18 cellular contexts compared by ENCODE assay signal in genomic region chr3:72639736-72640135, GRCh38.
DNase-seq lines count a peak whose midpoint lies in the region; ATAC-seq and TF ChIP-seq lines count a peak whose summit lies in the region.
"Had no signal": no experiment of that assay in that cellular context is flagged by ENCODE, and none has a peak within 500 bp of the region (broad histone marks: within the 10 kb centered on the region; RNA-seq: fewer than 3 reads in every experiment).

No MANE protein-coding gene starts in this region.

- no peaks in the 10 kb centered on the region for H3K36me3 Mint-ChIP-seq in CD4-positive, alpha-beta T cell (ENCODE audit: low read depth)
- H3K36me3 Mint-ChIP-seq in glutamatergic neuron (ENCODE audit: unreplicated experiment), result no peaks in the 10 kb centered on the region
- H3K36me3 Mint-ChIP-seq: CD4-positive, CD25-positive, alpha-beta regulatory T cell had no signal

- no peak overlapping the region for H3K4me2 ChIP-seq in PC-3 (ENCODE audit: low read length)
- H3K4me2 ChIP-seq: KMS-11 had no signal

- BruUV-seq in PC-3 (replicated peaks; lab: Mats Ljungman, UMichigan), result no TSS peak

- no peak for TF ChIP-seq CTCF in CD4-positive, alpha-beta T cell (IDR thresholded peaks at IDR 0.05)
- TF ChIP-seq CTCF in PC-3 (conservative IDR thresholded peaks at IDR 0.05; ENCODE audit: low read depth, low read length), result no peak
- TF ChIP-seq CTCF in glutamatergic neuron (IDR thresholded peaks at IDR 0.05; ENCODE audit: partially characterized antibody, unreplicated experiment), result no peak

- H3K4me3 ChIP-seq in PC-3 (ENCODE audit: low read length), result no peak overlapping the region
- H3K4me3 ChIP-seq: SJCRH30 had no signal

- no peak overlapping the region for H3K4me3 Mint-ChIP-seq in CD4-positive, alpha-beta T cell
- H3K4me3 Mint-ChIP-seq in glutamatergic neuron (ENCODE audit: unreplicated experiment), result no peak overlapping the region
- H3K4me3 Mint-ChIP-seq: CD4-positive, CD25-positive, alpha-beta regulatory T cell had no signal

- peak; percentile 72 for ATAC-seq in CD4-positive, alpha-beta T cell (ENCODE audit: poor library complexity)
- no peak for ATAC-seq in PC-3
- peak; percentile 44 for ATAC-seq in esophagus mucosa

- no peaks in the 10 kb centered on the region for H4K20me1 ChIP-seq in PC-3 (ENCODE audit: low read length)

- H3K27ac ChIP-seq in CD4-positive, alpha-beta T cell (ENCODE audit: low read depth, low read length), result no peak overlapping the region
- no peak overlapping the region for H3K27ac ChIP-seq in PC-3 (ENCODE audit: low read length)
- H3K27ac ChIP-seq: 22Rv1, KMS-11, SJCRH30 had no signal

- no peaks in the 10 kb centered on the region for H3K9me3 ChIP-seq in CD4-positive, alpha-beta T cell (ENCODE audit: control insufficient read depth, low read length)
- no peaks in the 10 kb centered on the region for H3K9me3 ChIP-seq in PC-3 (ENCODE audit: low read length)
- H3K9me3 ChIP-seq: SJCRH30 had no signal

- H3K27me3 Mint-ChIP-seq in CD4-positive, alpha-beta T cell, result peaks cover 4% of the 10 kb centered on the region
- no peaks in the 10 kb centered on the region for H3K27me3 Mint-ChIP-seq in glutamatergic neuron (ENCODE audit: unreplicated experiment)
- H3K27me3 Mint-ChIP-seq: CD4-positive, CD25-positive, alpha-beta regulatory T cell had no signal

- DNase-seq in DMS53 (lab: John Stamatoyannopoulos, UW), result peak; percentile 34
- DNase-seq in DMS53 treated with DMSO at 0.1 percent for 48 hours (lab: John Stamatoyannopoulos, UW; ENCODE audit: unreplicated experiment), result no peak
- no peak for DNase-seq in CD4-positive, alpha-beta T cell
- DNase-seq in PC-3, result peak; percentile 16
- DNase-seq in NCI-H524 (lab: John Stamatoyannopoulos, UW), result no peak
- DNase-seq in glutamatergic neuron, result no peak
- no peak for DNase-seq in UCSD-AML1 (lab: John Stamatoyannopoulos, UW; ENCODE audit: unreplicated experiment)
- DNase-seq: CD4-positive, CD25-positive, alpha-beta regulatory T cell; DMS153; EL; NCI-H1092; NCI-H146; NCI-H2029 treated with DMSO at 0.1 percent for 48 hours; NCI-H774; SJCRH30 had no signal

- no peaks in the 10 kb centered on the region for H3F3A ChIP-seq in PC-3 (ENCODE audit: low read length, unreplicated experiment)

- no peaks in the 10 kb centered on the region for H3K9me2 ChIP-seq in PC-3 (replicated peaks; ENCODE audit: low read length)

- no peaks in the 10 kb centered on the region for H3K9me3 Mint-ChIP-seq in CD4-positive, alpha-beta T cell
- H3K9me3 Mint-ChIP-seq in glutamatergic neuron (ENCODE audit: unreplicated experiment), result peaks cover 2% of the 10 kb centered on the region

- CTCF ChIA-PET in CD4-positive, alpha-beta T cell (lab: Charles Lee), result no interaction called here
- CTCF ChIA-PET in PC-3 (lab: Charles Lee), result no interaction called here

- no peaks in the 10 kb centered on the region for H3K4me1 Mint-ChIP-seq in CD4-positive, alpha-beta T cell (ENCODE audit: low read depth)
- H3K4me1 Mint-ChIP-seq in glutamatergic neuron (ENCODE audit: low read depth, unreplicated experiment), result no peaks in the 10 kb centered on the region

- POLR2A ChIA-PET in CD4-positive, alpha-beta T cell (lab: Charles Lee), result interaction anchor here (0.6 kb wide), 1 partner anchor 180 kb away, joined by 3 read pairs; no protein-coding TSS in a partner anchor
- POLR2A ChIA-PET in PC-3 (lab: Charles Lee; ENCODE audit: unreplicated experiment), result no interaction called here

- H3K79me2 ChIP-seq in PC-3 (ENCODE audit: low read length), result no peaks in the 10 kb centered on the region

- intact Hi-C loops in CD4-positive, alpha-beta T cell (cut with DNase I, micrococcal nuclease), result no loop called here
- intact Hi-C loops in PC-3 (cut with micrococcal nuclease), result no loop called here

- no peak overlapping the region for H3K27ac Mint-ChIP-seq in CD4-positive, alpha-beta T cell
- H3K27ac Mint-ChIP-seq in glutamatergic neuron (ENCODE audit: unreplicated experiment), result no peak overlapping the region
- H3K27ac Mint-ChIP-seq: CD4-positive, CD25-positive, alpha-beta regulatory T cell had no signal

- no peak overlapping the region for H2AFZ ChIP-seq in PC-3 (ENCODE audit: low read length)

- no peak overlapping the region for H3K9ac ChIP-seq in PC-3 (ENCODE audit: low read length)
- H3K9ac ChIP-seq: KMS-11 had no signal

- H3K27me3 ChIP-seq in CD4-positive, alpha-beta T cell (ENCODE audit: control insufficient read depth, insufficient read depth, low read length), result no peaks in the 10 kb centered on the region
- no peaks in the 10 kb centered on the region for H3K27me3 ChIP-seq in PC-3 (ENCODE audit: low read length)
- H3K27me3 ChIP-seq: SJCRH30 had no signal

- no peaks in the 10 kb centered on the region for H3K36me3 ChIP-seq in PC-3 (ENCODE audit: low read depth, low read length)
- H3K36me3 ChIP-seq: SJCRH30 had no signal

- no peaks in the 10 kb centered on the region for H3K4me1 ChIP-seq in PC-3 (ENCODE audit: insufficient read depth, low read length)
- H3K4me1 ChIP-seq: SJCRH30 had no signal

Comparison
In these comparisons a context has a peak if more than half of its experiments do, and no peak if none do; other contexts are left out.
1. DNase-seq: peak in DMS53 (single experiment) and PC-3 (single experiment); none in DMS53 treated with DMSO at 0.1 percent for 48 hours (single experiment), CD4-positive, alpha-beta T cell (0 of 10), NCI-H524 (0 of 2), glutamatergic neuron (single experiment) and UCSD-AML1 (single experiment).